ENCODE assay signal across 8 cellular contexts in genomic region chr15:45205192-45205591, GRCh38. TPM values are rescaled to one million over a fixed set of nuclear protein-coding genes. Genes with fewer than 3 reads are reported as not detected.
DNase-seq lines count a peak whose midpoint lies in the region; ATAC-seq and TF ChIP-seq lines count a peak whose summit lies in the region.

No MANE protein-coding gene starts in this region.

- no peak overlapping the region for H2BK15ac ChIP-seq in mesendoderm (replicated peaks; ENCODE audit: low read depth)

- no peak overlapping the region for H3K23ac ChIP-seq in mesendoderm (ENCODE audit: low read length)

- H3K4me2 ChIP-seq in mesendoderm (ENCODE audit: low read length), result no peak overlapping the region

- H3K36me3 ChIP-seq in mesendoderm (ENCODE audit: control insufficient read depth, insufficient read depth, low read length), result no peaks in the 10 kb centered on the region
- H3K36me3 ChIP-seq in thoracic aorta, result no peaks in the 10 kb centered on the region

- H3K27ac ChIP-seq in VCaP, result no peak overlapping the region
- H3K27ac ChIP-seq in mesendoderm (ENCODE audit: low read depth, low read length), result no peak overlapping the region
- H3K27ac ChIP-seq in thoracic aorta, result no peak overlapping the region

- ATAC-seq in thoracic aorta (ENCODE audit: insufficient number of reproducible peaks, low FRiP score, low read depth) (no peak), GM21390 (IDR thresholded peaks at IDR 0.05; ENCODE audit: unreplicated experiment) (no peak)

- no peak overlapping the region for H3K4ac ChIP-seq in mesendoderm (ENCODE audit: low read depth, low read length)

- no peak overlapping the region for H3K56ac ChIP-seq in mesendoderm (ENCODE audit: low read length)

- no peak overlapping the region for H3K18ac ChIP-seq in mesendoderm (ENCODE audit: low read length)

- H3K4me3 ChIP-seq in AG09309 (ENCODE audit: control insufficient read depth, low read depth, low read length), result no peak overlapping the region
- no peak overlapping the region for H3K4me3 ChIP-seq in mesendoderm (ENCODE audit: low read length)
- H3K4me3 ChIP-seq in thoracic aorta, result no peak overlapping the region

- no peak overlapping the region for H3K9ac ChIP-seq in mesendoderm (ENCODE audit: low read length)

- in situ Hi-C loops in GM13976 (cut with MboI; ENCODE audit: low sequenced_read_pairs, unreplicated experiment), result loop anchor here (10.0 kb wide), 1 partner anchor 200 kb away; a partner anchor contains a TSS

- no CpG with 5 or more reads among the region's 2 CpGs for WGBS in mesendoderm (ENCODE audit: extremely low coverage, insufficient coverage, low lambda C conversion rate)

- H4K8ac ChIP-seq in mesendoderm (ENCODE audit: low read depth, low read length), result no peak overlapping the region

- no peaks in the 10 kb centered on the region for H3K79me1 ChIP-seq in mesendoderm (ENCODE audit: low read length)

- TF ChIP-seq CTCF in AG09309 (IDR thresholded peaks at IDR 0.05; ENCODE audit: control insufficient read depth, insufficient read depth, low read depth, low read length, missing control alignments) (peak; percentile 90), GM13976 (IDR thresholded peaks at IDR 0.05; ENCODE audit: borderline replicate concordance, control extremely low read depth, extremely low read depth, insufficient read depth, missing control alignments) (peak; percentile 90), VCaP (conservative IDR thresholded peaks at IDR 0.05) (peak; percentile 92), thoracic aorta (IDR thresholded peaks at IDR 0.05) (peak; percentile 54)

- no peaks in the 10 kb centered on the region for H3K79me2 ChIP-seq in mesendoderm (ENCODE audit: control insufficient read depth, insufficient read depth, low read length)

- H3K27me3 ChIP-seq in mesendoderm (ENCODE audit: insufficient read depth, low read length, poor library complexity), result no peaks in the 10 kb centered on the region
- no peaks in the 10 kb centered on the region for H3K27me3 ChIP-seq in thoracic aorta (replicated peaks; ENCODE audit: insufficient read depth)

- no peak overlapping the region for H2AK5ac ChIP-seq in mesendoderm (ENCODE audit: low read length)

- no peak overlapping the region for H2BK120ac ChIP-seq in mesendoderm (ENCODE audit: low read depth, low read length)

- H4K5ac ChIP-seq in mesendoderm (ENCODE audit: low read length), result no peak overlapping the region

- H3K4me1 ChIP-seq in mesendoderm (ENCODE audit: control insufficient read depth, low read depth, low read length) (no peaks in the 10 kb centered on the region), thoracic aorta (ENCODE audit: control insufficient read depth in 1 of 2, low read depth in 2 of 2) (peaks cover 0 to 16% of the 10 kb centered on the region in 2 donors)

- DNase-seq in AG09309 (ENCODE audit: low read depth) (peak; percentile 41), GM13976 (ENCODE audit: low spot score) (peak; percentile 72), NCI-H2081 treated with DMSO at 0.1 percent for 48 hours (lab: John Stamatoyannopoulos, UW) (peak; percentile 27), cerebellum (ENCODE audit: low spot score) (peak; percentile 10), mesendoderm (peak; percentile 87), thoracic aorta (ENCODE audit: low spot score) (no peak)

- H3K9me3 ChIP-seq in thoracic aorta, result no peaks in the 10 kb centered on the region

- H2BK5ac ChIP-seq in mesendoderm (ENCODE audit: low read length), result no peak overlapping the region

RNA-seq across cellular contexts. Expression of gene SHF, which starts 17.4 kb away (rescaled TPM):
- total RNA-seq in cerebellum (82.7 TPM), thoracic aorta (10 to 100 TPM; 15.1 to 18.7 TPM)
- polyA plus RNA-seq in mesendoderm (2013, experiment 1 of 2), result 19.6 TPM
- 20.2 TPM for polyA plus RNA-seq in mesendoderm (2013, experiment 2 of 2)

RNA-seq across cellular contexts. Expression of gene SLC28A2, which starts 46.8 kb away (rescaled TPM):
- total RNA-seq in cerebellum (not detected), thoracic aorta (not detected)
- polyA plus RNA-seq in mesendoderm (2013, experiment 1 of 2), result 0.08 TPM
- 0.13 TPM for polyA plus RNA-seq in mesendoderm (2013, experiment 2 of 2)
